8 cellular contexts compared by ENCODE assay signal in genomic region chr7:73154586-73155038, GRCh38.
DNase-seq lines count a peak whose midpoint lies in the region; ATAC-seq and TF ChIP-seq lines count a peak whose summit lies in the region.
"Not testable (repeated sequence)": the region's sequence is repeated elsewhere in the genome, so short reads cannot be mapped to it uniquely, and the experiment has no call there.

No MANE protein-coding gene starts in this region.

- peak; percentile 85 to 87 (median 87) for DNase-seq in CD4-positive, alpha-beta memory T cell
- DNase-seq in T-helper 2 cell treated with Interferon-gamma antibody and Interleukin-4, amounts not matched to agents 5 μg/mL and 100 μg/mL, for 36 hours (ENCODE audit: low spot score) = peak; percentile 80
- DNase-seq in activated naive CD4-positive, alpha-beta T cell treated with anti-CD3 and anti-CD28 coated beads, Interleukin-2, amount 10 ng/mL, durations not matched to agents 7 days and 5 days = peak; percentile 88
- peak in 1 of 2 donors; percentile 42 for DNase-seq in foreskin keratinocyte
- DNase-seq in natural killer cell treated with Interleukin-12 subunit alpha and Interleukin-12 subunit beta and Interleukin-15 and Interleukin-18, amount 100 ng/mL, for 72 hours (ENCODE audit: low spot score) = peak; percentile 91
- peak; percentile 50 for DNase-seq in stimulated activated CD8-positive, alpha-beta memory T cell treated with anti-CD3 and anti-CD28 coated beads, Interleukin-15, amount 100 ng/mL, for 24 hours (ENCODE audit: low read depth)

- H3K27me3 Mint-ChIP-seq in CD4-positive, alpha-beta memory T cell; T-helper 2 cell treated with Interferon-gamma antibody and Interleukin-4, amounts not matched to agents 5 μg/mL and 100 μg/mL, for 36 hours (ENCODE audit: low read depth); activated naive CD4-positive, alpha-beta T cell treated with anti-CD3 and anti-CD28 coated beads, Interleukin-2, amount 10 ng/mL, durations not matched to agents 7 days and 5 days; natural killer cell treated with Interleukin-12 subunit alpha and Interleukin-12 subunit beta and Interleukin-15 and Interleukin-18, amount 100 ng/mL, for 72 hours: not testable (repeated sequence)

- H3K4me1 Mint-ChIP-seq in CD4-positive, alpha-beta memory T cell; T-helper 2 cell treated with Interferon-gamma antibody and Interleukin-4, amounts not matched to agents 5 μg/mL and 100 μg/mL, for 36 hours (ENCODE audit: low read depth); activated naive CD4-positive, alpha-beta T cell treated with anti-CD3 and anti-CD28 coated beads, Interleukin-2, amount 10 ng/mL, durations not matched to agents 7 days and 5 days; natural killer cell treated with Interleukin-12 subunit alpha and Interleukin-12 subunit beta and Interleukin-15 and Interleukin-18, amount 100 ng/mL, for 72 hours (ENCODE audit: low read depth in 2 of 2): not testable (repeated sequence)

- not testable (repeated sequence) for H3K9me3 Mint-ChIP-seq in CD4-positive, alpha-beta memory T cell; T-helper 2 cell treated with Interferon-gamma antibody and Interleukin-4, amounts not matched to agents 5 μg/mL and 100 μg/mL, for 36 hours; activated naive CD4-positive, alpha-beta T cell treated with anti-CD3 and anti-CD28 coated beads, Interleukin-2, amount 10 ng/mL, durations not matched to agents 7 days and 5 days; natural killer cell treated with Interleukin-12 subunit alpha and Interleukin-12 subunit beta and Interleukin-15 and Interleukin-18, amount 100 ng/mL, for 72 hours

- H3K27ac Mint-ChIP-seq in CD4-positive, alpha-beta memory T cell = peak overlapping the region in 3 of 7 donors; percentile 17 to 47 (median 35)
- H3K27ac Mint-ChIP-seq in T-helper 2 cell treated with Interferon-gamma antibody and Interleukin-4, amounts not matched to agents 5 μg/mL and 100 μg/mL, for 36 hours; activated naive CD4-positive, alpha-beta T cell treated with anti-CD3 and anti-CD28 coated beads, Interleukin-2, amount 10 ng/mL, durations not matched to agents 7 days and 5 days; natural killer cell treated with Interleukin-12 subunit alpha and Interleukin-12 subunit beta and Interleukin-15 and Interleukin-18, amount 100 ng/mL, for 72 hours: not testable (repeated sequence)

- not testable (repeated sequence) for H3K27ac ChIP-seq in CD4-positive, alpha-beta memory T cell (ENCODE audit: low read depth, low read length); foreskin keratinocyte

- CTCF ChIA-PET in CD4-positive, alpha-beta memory T cell (lab: Charles Lee; ENCODE audit: partially characterized antibody); activated naive CD4-positive, alpha-beta T cell treated with anti-CD3 and anti-CD28 coated beads, Interleukin-2, amount 10 ng/mL, durations not matched to agents 7 days and 5 days (lab: Charles Lee): not testable (repeated sequence)

- not testable (repeated sequence) for TF ChIP-seq CTCF in foreskin keratinocyte (conservative IDR thresholded peaks at IDR 0.05)

- H3K4me1 ChIP-seq in CD4-positive, alpha-beta memory T cell (ENCODE audit: insufficient read depth, low read length); foreskin keratinocyte: not testable (repeated sequence)

- POLR2A ChIA-PET in CD4-positive, alpha-beta memory T cell (lab: Charles Lee; ENCODE audit: partially characterized antibody) = not testable (repeated sequence)

- not testable (repeated sequence) for H3K4me3 ChIP-seq in CD4-positive, alpha-beta memory T cell (ENCODE audit: low read length in 2 of 2)

- peak overlapping the region in 7 of 8 donors; percentile 66 to 83 (median 74) for H3K4me3 Mint-ChIP-seq in CD4-positive, alpha-beta memory T cell
- H3K4me3 Mint-ChIP-seq in T-helper 2 cell treated with Interferon-gamma antibody and Interleukin-4, amounts not matched to agents 5 μg/mL and 100 μg/mL, for 36 hours = peak overlapping the region; percentile 62
- peak overlapping the region; percentile 69 for H3K4me3 Mint-ChIP-seq in activated naive CD4-positive, alpha-beta T cell treated with anti-CD3 and anti-CD28 coated beads, Interleukin-2, amount 10 ng/mL, durations not matched to agents 7 days and 5 days
- H3K4me3 Mint-ChIP-seq in natural killer cell treated with Interleukin-12 subunit alpha and Interleukin-12 subunit beta and Interleukin-15 and Interleukin-18, amount 100 ng/mL, for 72 hours = peak overlapping the region; percentile 27

- H3K27me3 ChIP-seq in CD4-positive, alpha-beta memory T cell (ENCODE audit: insufficient read depth, low read length); foreskin keratinocyte: not testable (repeated sequence)

- intact Hi-C loops in CD4-positive, alpha-beta memory T cell (cut with micrococcal nuclease) = not testable (repeated sequence)

- H3K9me3 ChIP-seq in CD4-positive, alpha-beta memory T cell (ENCODE audit: control insufficient read depth in 1 of 2, low read length in 2 of 2) = not testable (repeated sequence)

- not testable (repeated sequence) for H3K36me3 Mint-ChIP-seq in CD4-positive, alpha-beta memory T cell; T-helper 2 cell treated with Interferon-gamma antibody and Interleukin-4, amounts not matched to agents 5 μg/mL and 100 μg/mL, for 36 hours (ENCODE audit: low read depth); activated naive CD4-positive, alpha-beta T cell treated with anti-CD3 and anti-CD28 coated beads, Interleukin-2, amount 10 ng/mL, durations not matched to agents 7 days and 5 days; natural killer cell treated with Interleukin-12 subunit alpha and Interleukin-12 subunit beta and Interleukin-15 and Interleukin-18, amount 100 ng/mL, for 72 hours

- ATAC-seq in GM21619 (IDR thresholded peaks at IDR 0.05; ENCODE audit: unreplicated experiment) (peak; percentile 92), HG03439 (IDR thresholded peaks at IDR 0.05; ENCODE audit: unreplicated experiment) (peak; percentile 88), foreskin keratinocyte (peak; percentile 87)
- ATAC-seq in natural killer cell treated with Interleukin-12 subunit alpha and Interleukin-12 subunit beta and Interleukin-15 and Interleukin-18, amount 100 ng/mL, for 72 hours = peak; percentile 95 to 96

- H3K36me3 ChIP-seq in CD4-positive, alpha-beta memory T cell (ENCODE audit: insufficient read depth, low read length) = not testable (repeated sequence)
